ENCODE assay signal across 31 cellular contexts in the genomic region with DNA sequence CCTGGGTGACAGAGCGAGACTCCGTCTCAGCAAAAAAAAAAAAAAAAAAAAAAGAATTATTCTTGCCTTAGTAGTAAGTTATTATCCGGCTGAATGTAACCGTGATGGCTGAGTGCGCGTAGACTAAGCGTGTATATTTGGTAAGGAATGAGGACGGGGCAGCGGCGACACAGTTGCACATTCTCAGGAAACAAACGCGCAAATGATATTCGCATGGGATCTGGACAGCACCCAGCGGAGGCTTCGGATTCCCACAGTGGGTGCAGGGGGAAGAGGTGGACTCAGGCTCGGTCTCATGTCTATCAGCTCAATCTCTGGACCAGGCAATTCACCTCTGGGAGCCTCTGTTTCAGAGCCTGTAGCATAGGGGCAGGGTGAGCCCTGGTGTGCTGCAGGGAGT. TPM values are rescaled to one million over a fixed set of nuclear protein-coding genes. Genes with fewer than 3 reads are reported as not detected.
"Had no signal": no experiment of that assay in that cellular context is flagged by ENCODE, and none has a peak within 500 bp of the region (broad histone marks: within the 10 kb centered on the region; RNA-seq: fewer than 3 reads in every experiment).

No MANE protein-coding gene starts in this region.

- H3K4me3 ChIP-seq: heart right ventricle, hepatocyte, lower lobe of right lung, right atrium auricular region, right lobe of liver, smooth muscle cell, stomach, testis, thyroid gland, transverse colon, upper lobe of right lung had no signal

- H3K9me3 ChIP-seq: heart right ventricle, lower lobe of right lung, neutrophil, right atrium auricular region, right lobe of liver, stomach, testis, thyroid gland, transverse colon, upper lobe of right lung had no signal

- H3K36me3 ChIP-seq: neutrophil, right lobe of liver, thyroid gland, transverse colon, upper lobe of right lung had no signal

- H2AFZ ChIP-seq: hepatocyte, parathyroid adenoma had no signal

- H3K9ac ChIP-seq: parathyroid adenoma had no signal

- H3K27me3 ChIP-seq: heart right ventricle, hepatocyte, neutrophil, right atrium auricular region, right lobe of liver, stomach, testis, thyroid gland, transverse colon, upper lobe of right lung had no signal

- DNase-seq: heart right ventricle; kidney glomerular epithelial cell; left cardiac atrium; lower lobe of right lung; mesendoderm; naive B cell; natural killer cell; nephron progenitor cell; occipital lobe; right lobe of liver; stimulated activated CD4-positive, alpha-beta T cell treated with anti-CD3 and anti-CD28 coated beads, Interleukin-12 subunit alpha, Interleukin-12 subunit beta, amount 100 ng/mL, for 4 hours; stimulated activated CD4-positive, alpha-beta T cell treated with anti-CD3 and anti-CD28 coated beads, Interleukin-15, amount 100 ng/mL, for 24 hours; stimulated activated CD4-positive, alpha-beta T cell treated with anti-CD3 and anti-CD28 coated beads, Interleukin-2, amount 100 ng/mL, for 24 hours; stimulated activated CD4-positive, alpha-beta T cell treated with anti-CD3 and anti-CD28 coated beads, Interleukin-4, amount 100 ng/mL, for 1 hour; stimulated activated naive B cell treated with anti-CD40 and anti-IgM and Interleukin-4, amounts not matched to agents 10 μg/mL and 1 μg/mL and 100 μg/mL, for 72 hours; stimulated activated naive CD8-positive, alpha-beta T cell treated with anti-CD3 and anti-CD28 coated beads, Interleukin-15, Interleukin-2, amounts not matched to agents 100 U/mL and 50 U/mL, for 24 hours; stomach; testis; thyroid gland; transverse colon; upper lobe of right lung had no signal

- H3K79me2 ChIP-seq: hepatocyte, parathyroid adenoma had no signal

- H3K27ac ChIP-seq: hepatocyte, lower lobe of right lung, neutrophil, parathyroid adenoma, right atrium auricular region, right lobe of liver, stomach, testis, thyroid gland, transverse colon, upper lobe of right lung had no signal

- H3K4me1 ChIP-seq: lower lobe of right lung, parathyroid adenoma, right lobe of liver, testis, thyroid gland, transverse colon, upper lobe of right lung had no signal

- H3K4me2 ChIP-seq: hepatocyte, smooth muscle cell had no signal

RNA-seq across cellular contexts. Expression of a gene that starts 29.1 kb away (rescaled TPM):
- total RNA-seq: hepatocyte, left lobe of liver, mononuclear cell, renal cortical epithelial cell, right lobe of liver had no signal
- polyA plus RNA-seq: hepatocyte, keratinocyte, liver, smooth muscle cell, stomach had no signal

RNA-seq across cellular contexts. Expression of a gene that starts 50.8 kb away (rescaled TPM):
- total RNA-seq: mononuclear cell, natural killer cell, renal cortical epithelial cell had no signal
- polyA plus RNA-seq: keratinocyte had no signal
